9 cellular contexts compared by ENCODE assay signal in the genomic region with DNA sequence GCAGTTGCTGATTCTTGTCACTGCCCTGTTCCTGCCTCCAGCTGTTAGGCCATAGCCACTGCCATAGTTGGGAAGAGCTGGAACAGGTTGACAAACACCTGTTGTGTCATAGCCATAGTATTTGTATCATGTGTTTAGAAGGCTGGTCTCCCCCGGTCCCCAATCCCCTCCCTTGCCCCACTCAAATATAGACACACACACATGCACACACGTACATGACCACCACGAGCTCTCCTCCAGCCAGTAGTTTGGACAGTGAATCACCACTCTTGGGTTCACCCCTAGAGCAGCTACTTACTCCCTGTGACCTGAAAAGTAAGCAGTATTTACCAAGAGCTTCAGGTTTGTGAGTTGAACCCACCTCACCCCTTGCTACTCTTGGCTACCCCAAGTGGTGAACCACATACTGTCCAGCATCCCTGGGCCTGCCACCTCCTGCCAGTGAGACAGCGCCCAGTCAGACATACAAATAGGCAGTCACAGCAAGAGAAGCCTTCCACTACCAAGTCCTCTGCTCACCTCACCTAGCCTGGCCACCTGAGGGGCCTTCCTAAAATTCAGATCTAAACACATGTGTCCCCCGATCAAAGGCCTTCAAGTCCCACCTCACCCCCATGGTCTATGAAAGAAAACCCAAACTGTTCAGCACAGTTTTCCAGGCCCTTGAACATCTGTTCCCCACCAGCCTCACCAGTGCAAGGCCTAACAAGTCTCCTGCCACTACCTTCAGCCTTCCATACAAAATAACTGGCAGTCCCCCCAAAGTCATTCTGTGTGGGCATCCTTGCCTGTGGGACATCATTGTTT. TPM values are rescaled to one million over a fixed set of nuclear protein-coding genes. Genes with fewer than 3 reads are reported as not detected.
DNase-seq lines count a peak whose midpoint lies in the region; ATAC-seq and TF ChIP-seq lines count a peak whose summit lies in the region.
"Had no signal": no experiment of that assay in that cellular context is flagged by ENCODE, and none has a peak within 500 bp of the region (broad histone marks: within the 10 kb centered on the region; RNA-seq: fewer than 3 reads in every experiment).

No MANE protein-coding gene starts in this region.

- ATAC-seq in natural killer cell treated with Interleukin-12 subunit alpha and Interleukin-12 subunit beta and Interleukin-15 and Interleukin-18, amount 100 ng/mL, for 72 hours: peak; percentile 56 to 62

- H3K36me3 Mint-ChIP-seq in natural killer cell treated with Interleukin-12 subunit alpha and Interleukin-12 subunit beta and Interleukin-15 and Interleukin-18, amount 100 ng/mL, for 72 hours: peaks cover 9% of the 10 kb centered on the region

- H3K4me3 Mint-ChIP-seq in natural killer cell treated with Interleukin-12 subunit alpha and Interleukin-12 subunit beta and Interleukin-15 and Interleukin-18, amount 100 ng/mL, for 72 hours: peak overlapping the region; percentile 77

- H4K20me1 ChIP-seq in BLaER1 (no peaks in the 10 kb centered on the region), MM.1S (ENCODE audit: insufficient read depth, low read length) (no peaks in the 10 kb centered on the region)

- DNase-seq in MM.1S: no peak
- peak; percentile 20 for DNase-seq in cerebellar cortex (ENCODE audit: low spot score)
- DNase-seq in natural killer cell treated with Interleukin-12 subunit alpha and Interleukin-12 subunit beta and Interleukin-15 and Interleukin-18, amount 100 ng/mL, for 72 hours (ENCODE audit: low spot score): no peak
- DNase-seq in HuH-7.5 (ENCODE audit: low spot score): no peak
- no peak for DNase-seq in NCI-H446 (lab: John Stamatoyannopoulos, UW)
- no peak for DNase-seq in stimulated activated naive CD4-positive, alpha-beta T cell (lab: John Stamatoyannopoulos, UW)
- DNase-seq in SW 1271 (lab: John Stamatoyannopoulos, UW): no peak

- no peaks in the 10 kb centered on the region for H3K9me2 ChIP-seq in MM.1S (replicated peaks; ENCODE audit: insufficient read depth, low read length)

- no peaks in the 10 kb centered on the region for H3K9me3 Mint-ChIP-seq in natural killer cell treated with Interleukin-12 subunit alpha and Interleukin-12 subunit beta and Interleukin-15 and Interleukin-18, amount 100 ng/mL, for 72 hours

- H3K79me2 ChIP-seq in MM.1S (ENCODE audit: low read length): peaks cover under 1% of the 10 kb centered on the region

- H3K4me3 ChIP-seq in BLaER1: peak overlapping the region; percentile 46
- H3K4me3 ChIP-seq in MM.1S (ENCODE audit: low read length): 0 out of 2 replicates have a peak overlapping the region, but pooled peaks have one; percentile 10
- H3K4me3 ChIP-seq: SJSA1 had no signal

- H3K27ac Mint-ChIP-seq in natural killer cell treated with Interleukin-12 subunit alpha and Interleukin-12 subunit beta and Interleukin-15 and Interleukin-18, amount 100 ng/mL, for 72 hours: peak overlapping the region; percentile 96 to 97

- no peaks in the 10 kb centered on the region for H3K9me3 ChIP-seq in BLaER1
- H3K9me3 ChIP-seq in MM.1S (replicated peaks; ENCODE audit: insufficient read depth, low read length): no peaks in the 10 kb centered on the region
- H3K9me3 ChIP-seq: SJSA1 had no signal

- no peak for TF ChIP-seq CTCF in MM.1S (IDR thresholded peaks at IDR 0.05; ENCODE audit: low read length)

- H3K36me3 ChIP-seq in BLaER1 (0 out of 2 replicates have a peak, but pooled peaks cover 4% of the 10 kb centered on the region), MM.1S (replicated peaks; ENCODE audit: insufficient read depth, low read length) (no peaks in the 10 kb centered on the region)

- H3K4me2 ChIP-seq in BLaER1 (peak overlapping the region; percentile 82), MM.1S (ENCODE audit: low read depth, low read length) (peak overlapping the region; percentile 60; the same call in 1 of the 2 replicates)

- peak overlapping the region; percentile 92 for H3K27ac ChIP-seq in BLaER1
- H3K27ac ChIP-seq in MM.1S (ENCODE audit: low read length): peak overlapping the region; percentile 60; the same call in 1 of the 2 replicates
- H3K27ac ChIP-seq: SJSA1 had no signal

- H3K27me3 ChIP-seq in BLaER1 (no peaks in the 10 kb centered on the region), MM.1S (replicated peaks; ENCODE audit: insufficient read depth, low read length) (no peaks in the 10 kb centered on the region)
- H3K27me3 ChIP-seq: SJSA1 had no signal

- peaks cover 69% of the 10 kb centered on the region for H3K4me1 ChIP-seq in BLaER1
- peaks cover 18% of the 10 kb centered on the region for H3K4me1 ChIP-seq in MM.1S (ENCODE audit: low read length)

- H2AFZ ChIP-seq in MM.1S (ENCODE audit: low read length): peak overlapping the region; percentile 60

- no peaks in the 10 kb centered on the region for H3K27me3 Mint-ChIP-seq in natural killer cell treated with Interleukin-12 subunit alpha and Interleukin-12 subunit beta and Interleukin-15 and Interleukin-18, amount 100 ng/mL, for 72 hours

- peaks cover 30% of the 10 kb centered on the region for H3F3A ChIP-seq in MM.1S (ENCODE audit: insufficient read depth, low read length)

- peak overlapping the region; percentile 78 for H3K9ac ChIP-seq in BLaER1
- H3K9ac ChIP-seq in MM.1S (ENCODE audit: low read length): peak overlapping the region; percentile 57; the same call in 1 of the 2 replicates

- peaks cover 41 to 43% of the 10 kb centered on the region in 2 donors for H3K4me1 Mint-ChIP-seq in natural killer cell treated with Interleukin-12 subunit alpha and Interleukin-12 subunit beta and Interleukin-15 and Interleukin-18, amount 100 ng/mL, for 72 hours (ENCODE audit: low read depth in 2 of 2)

RNA-seq across cellular contexts. Expression of a gene that starts 7.1 kb away (rescaled TPM):
- 100 to 1,000 TPM; 357 to 363 TPM for total RNA-seq in natural killer cell treated with Interleukin-12 subunit alpha and Interleukin-12 subunit beta and Interleukin-15 and Interleukin-18, amount 100 ng/mL, for 72 hours
